8 cellular contexts compared by ENCODE assay signal in the genomic region with DNA sequence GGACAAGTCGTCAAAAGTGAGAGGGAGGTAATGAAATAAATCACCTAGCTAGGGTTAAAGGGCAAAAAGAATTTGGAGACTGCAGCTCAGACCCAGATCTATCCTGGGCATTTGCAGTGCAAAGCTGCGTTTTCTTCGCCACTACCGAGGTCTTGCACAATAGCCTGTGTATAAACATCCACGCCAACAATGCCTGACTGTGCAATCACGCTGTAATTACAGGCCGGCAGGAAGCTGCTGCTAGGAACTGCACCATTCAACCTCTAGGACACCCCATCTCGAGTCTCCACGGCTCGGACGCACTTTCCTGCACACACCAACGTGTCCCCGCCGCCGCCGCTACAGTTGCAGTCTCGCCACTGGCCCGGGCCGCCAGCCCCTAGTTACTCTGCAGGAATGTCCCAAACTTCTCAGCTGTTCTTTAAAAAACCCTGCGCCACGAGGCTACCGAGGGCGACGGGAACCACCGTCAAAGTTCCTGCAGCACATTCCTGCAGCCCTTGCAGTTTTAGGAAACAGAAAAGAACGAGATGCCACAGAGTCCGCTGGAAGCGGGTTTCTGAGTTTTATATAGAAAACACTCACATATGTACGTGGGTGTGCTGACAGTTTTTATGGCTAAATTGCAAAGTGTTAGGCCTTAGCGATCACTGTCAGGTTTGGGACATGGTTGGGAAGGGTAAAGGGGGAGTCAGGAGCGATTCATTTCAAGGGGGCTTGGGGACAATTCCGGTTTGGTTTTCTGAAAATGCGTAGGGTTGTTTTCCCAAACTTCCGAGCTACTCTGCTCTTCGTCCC.
A peak's percentile ranks its signal among the peaks of the same experiment; 100 is the strongest.
DNase-seq lines count a peak whose midpoint lies in the region; ATAC-seq lines count a peak whose summit lies in the region.

No MANE protein-coding gene starts in this region.

- no peaks in the 10 kb centered on the region for H3K27me3 ChIP-seq in SJCRH30

- H3K27ac ChIP-seq in SJCRH30 (peak overlapping the region; percentile 96), urinary bladder (ENCODE audit: low read depth) (peak overlapping the region; percentile 100)

- under 1% methylated on average over 35 of the region's 35 CpGs for WGBS in urinary bladder

- peaks cover 69% of the 10 kb centered on the region for H3K4me1 Mint-ChIP-seq in activated naive CD4-positive, alpha-beta T cell treated with anti-CD3 and anti-CD28 coated beads, Interleukin-2, amount 50 U/mL, for 24 hours

- peak overlapping the region; percentile 98 for H3K27ac Mint-ChIP-seq in activated naive CD4-positive, alpha-beta T cell treated with anti-CD3 and anti-CD28 coated beads, Interleukin-2, amount 50 U/mL, for 24 hours

- no peaks in the 10 kb centered on the region for H3K36me3 Mint-ChIP-seq in activated naive CD4-positive, alpha-beta T cell treated with anti-CD3 and anti-CD28 coated beads, Interleukin-2, amount 50 U/mL, for 24 hours

- no peaks in the 10 kb centered on the region for H3K9me3 Mint-ChIP-seq in activated naive CD4-positive, alpha-beta T cell treated with anti-CD3 and anti-CD28 coated beads, Interleukin-2, amount 50 U/mL, for 24 hours

- H3K36me3 ChIP-seq in SJCRH30 (peaks cover 11% of the 10 kb centered on the region; the same call in 1 of the 2 replicates), urinary bladder (ENCODE audit: insufficient read depth) (no peaks in the 10 kb centered on the region)

- peak overlapping the region; percentile 71 for H3K4me3 ChIP-seq in SJCRH30
- H3K4me3 ChIP-seq in urinary bladder (ENCODE audit: low read depth, low read length) = peak overlapping the region; percentile 90

- no peaks in the 10 kb centered on the region for H3K9me3 ChIP-seq in SJCRH30 (replicated peaks)

- DNase-seq in ELF-1 (ENCODE audit: low read depth, low spot score) (peak; percentile 76), SJCRH30 (peak; percentile 74 to 78), glomerular visceral epithelial cell (ENCODE audit: extremely low spot score) (peak; percentile 77), occipital lobe (lab: John Stamatoyannopoulos, UW) (peak; percentile 35), mesenteric fat pad (ENCODE audit: low spot score) (no peak)

- H3K4me3 Mint-ChIP-seq in activated naive CD4-positive, alpha-beta T cell treated with anti-CD3 and anti-CD28 coated beads, Interleukin-2, amount 50 U/mL, for 24 hours = peak overlapping the region; percentile 97

- no peaks in the 10 kb centered on the region for H3K27me3 Mint-ChIP-seq in activated naive CD4-positive, alpha-beta T cell treated with anti-CD3 and anti-CD28 coated beads, Interleukin-2, amount 50 U/mL, for 24 hours

- peak; percentile 32 for ATAC-seq in HG03432 (IDR thresholded peaks at IDR 0.05; ENCODE audit: unreplicated experiment)

- H3K4me1 ChIP-seq in SJCRH30 = peaks cover 44% of the 10 kb centered on the region
- H3K4me1 ChIP-seq in urinary bladder (ENCODE audit: insufficient read depth) = peaks cover 5% of the 10 kb centered on the region
